In the genomic region with DNA sequence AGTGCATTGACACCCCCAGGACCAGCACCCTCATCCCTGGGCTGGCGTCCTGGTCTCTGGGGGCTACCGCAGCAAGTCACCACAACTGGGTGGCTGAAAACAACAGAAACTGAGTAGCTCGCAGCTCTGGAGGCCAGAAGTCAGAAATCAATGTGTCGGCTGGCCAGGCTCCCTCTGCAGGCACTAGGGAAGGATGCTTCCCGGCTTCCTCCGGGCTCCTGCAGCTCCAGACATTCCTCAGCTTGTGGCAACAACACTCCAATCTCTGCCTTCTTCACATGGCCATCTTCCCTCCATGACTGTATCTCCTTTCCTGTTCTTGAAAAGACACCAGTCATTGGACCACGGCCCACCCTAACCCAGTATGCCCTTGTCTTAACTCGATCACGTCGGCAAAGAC, we compare ENCODE assay signal across 12 cellular contexts.
DNase-seq lines count a peak whose midpoint lies in the region; ATAC-seq and TF ChIP-seq lines count a peak whose summit lies in the region.
"Had no signal": no experiment of that assay in that cellular context is flagged by ENCODE, and none has a peak within 500 bp of the region (broad histone marks: within the 10 kb centered on the region; RNA-seq: fewer than 3 reads in every experiment).

No MANE protein-coding gene starts in this region.

- H3K27me3 Mint-ChIP-seq in H9 (ENCODE audit: low read depth) (peaks cover 33% of the 10 kb centered on the region), glutamatergic neuron (ENCODE audit: unreplicated experiment) (peaks cover 8% of the 10 kb centered on the region)

- POLR2A ChIA-PET in PC-3 (lab: Charles Lee; ENCODE audit: unreplicated experiment) = no interaction called here

- peak overlapping the region; percentile 39 to 99 (median 93); a peak in 5 of 7 replicates for H3K27ac Mint-ChIP-seq in H9
- H3K27ac Mint-ChIP-seq in glutamatergic neuron (ENCODE audit: unreplicated experiment) = no peak overlapping the region

- H3K79me1 ChIP-seq in H9 (ENCODE audit: insufficient read depth, low read depth, low read length, poor library complexity, severe bottlenecking) = no peaks in the 10 kb centered on the region

- H3K4me3 ChIP-seq in PC-3 (ENCODE audit: low read length) = no peak overlapping the region
- H3K4me3 ChIP-seq: BLaER1 had no signal

- ATAC-seq in PC-3 (peak; percentile 66), HG03097 (IDR thresholded peaks at IDR 0.05; ENCODE audit: low FRiP score, unreplicated experiment) (no peak)

- no peak overlapping the region; the same call in 1 of the 2 replicates for H3K4ac ChIP-seq in H9 (ENCODE audit: low read depth, low read length)

- no peaks in the 10 kb centered on the region for H3K36me3 ChIP-seq in PC-3 (ENCODE audit: low read depth, low read length)
- H3K36me3 ChIP-seq: BLaER1 had no signal

- WGBS in H9 (ENCODE audit: extremely low coverage, insufficient read length, low lambda C conversion rate) = no CpG with 5 or more reads among the region's 10 CpGs

- no peak overlapping the region for H3T11ph ChIP-seq in H9 (ENCODE audit: low read length)

- H2AK5ac ChIP-seq in H9 (ENCODE audit: insufficient read length, low read length) = no peak overlapping the region

- H2BK5ac ChIP-seq in H9 (ENCODE audit: insufficient read length, low read length) = no peak overlapping the region

- no peak overlapping the region for H2BK15ac ChIP-seq in H9 (ENCODE audit: low read depth, low read length)

- peak; percentile 58; the same call in 2 of the 3 replicates for TF ChIP-seq CTCF in H9 (conservative IDR thresholded peaks at IDR 0.05)
- 0 out of 2 replicates have a peak, but pooled peaks have one; percentile 14 for TF ChIP-seq CTCF in PC-3 (conservative IDR thresholded peaks at IDR 0.05; ENCODE audit: low read depth, low read length)
- no peak for TF ChIP-seq CTCF in glutamatergic neuron (IDR thresholded peaks at IDR 0.05; ENCODE audit: partially characterized antibody, unreplicated experiment)

- peak overlapping the region; percentile 89 for H2BK12ac ChIP-seq in H9 (ENCODE audit: insufficient read length, low read depth, low read length)

- H4K5ac ChIP-seq in H9 (ENCODE audit: insufficient read length, low read depth, low read length) = no peak overlapping the region

- H3K36me3 Mint-ChIP-seq in H9 (ENCODE audit: insufficient read depth in 1 of 3, low read depth in 3 of 3) (peaks cover 4 to 9% (median 7%) of the 10 kb centered on the region in 3 experiments), glutamatergic neuron (ENCODE audit: unreplicated experiment) (no peaks in the 10 kb centered on the region)

- no peaks in the 10 kb centered on the region for H3K9me2 ChIP-seq in PC-3 (replicated peaks; ENCODE audit: low read length)

- H3K79me2 ChIP-seq in H9 (ENCODE audit: insufficient read depth, low read length) (no peaks in the 10 kb centered on the region), PC-3 (ENCODE audit: low read length) (no peaks in the 10 kb centered on the region)

- H3K27me3 ChIP-seq in H9 (ENCODE audit: insufficient read depth, low read length) = no peaks in the 10 kb centered on the region
- peaks cover 97% of the 10 kb centered on the region for H3K27me3 ChIP-seq in PC-3 (ENCODE audit: low read length)
- H3K27me3 ChIP-seq: BLaER1 had no signal

- H4K8ac ChIP-seq in H9 (replicated peaks; ENCODE audit: insufficient read length, low read depth, low read length) = no peak overlapping the region

- DNase-seq in H9 = peak; percentile 78
- DNase-seq in PC-3 = no peak
- DNase-seq in glutamatergic neuron = peak; percentile 36
- DNase-seq in posterior vena cava (ENCODE audit: low spot score) = peak; percentile 64
- no peak for DNase-seq in NCI-H82 treated with DMSO at 0.1 percent for 48 hours (lab: John Stamatoyannopoulos, UW; ENCODE audit: unreplicated experiment)
- no peak for DNase-seq in SW 1271 (lab: John Stamatoyannopoulos, UW)
- DNase-seq: NCI-H2107, NCI-H446 treated with DMSO at 0.1 percent for 48 hours, NCI-H82, SIG-M5 had no signal

- no peak overlapping the region for H3K27ac ChIP-seq in H9 (ENCODE audit: insufficient read length, low read depth, low read length)
- no peak overlapping the region for H3K27ac ChIP-seq in PC-3 (ENCODE audit: low read length)
- H3K27ac ChIP-seq: BLaER1 had no signal

- no peaks in the 10 kb centered on the region for H3F3A ChIP-seq in PC-3 (ENCODE audit: low read length, unreplicated experiment)

- H3K4me2 ChIP-seq in H9 (ENCODE audit: insufficient read depth, insufficient read length, low read length) (no peak overlapping the region), PC-3 (ENCODE audit: low read length) (no peak overlapping the region)
- H3K4me2 ChIP-seq: BLaER1 had no signal

- H3K9me3 ChIP-seq in H9 (ENCODE audit: control insufficient read depth, low read depth, low read length) = peaks cover 6% of the 10 kb centered on the region
- H3K9me3 ChIP-seq in PC-3 (ENCODE audit: low read length) = no peaks in the 10 kb centered on the region; the same call in 1 of the 2 replicates

- H3K9me3 Mint-ChIP-seq in H9 (peaks cover 9 to 11% of the 10 kb centered on the region in 2 experiments), glutamatergic neuron (ENCODE audit: unreplicated experiment) (peaks cover 12% of the 10 kb centered on the region)

- no peak overlapping the region for H2AFZ ChIP-seq in H9 (ENCODE audit: low read length)
- H2AFZ ChIP-seq in PC-3 (ENCODE audit: low read length) = no peak overlapping the region

- BruUV-seq in PC-3 (replicated peaks; lab: Mats Ljungman, UMichigan) = no TSS peak

- no peak overlapping the region for H3K23ac ChIP-seq in H9 (ENCODE audit: insufficient read length, low read depth, low read length)

- peak overlapping the region; percentile 71; the same call in 1 of the 2 replicates for H3K14ac ChIP-seq in H9 (ENCODE audit: insufficient read depth, low read length)

- H3K9ac ChIP-seq in H9 (ENCODE audit: extremely low read depth, insufficient read length, low read length) = no peak overlapping the region
- H3K9ac ChIP-seq in PC-3 (ENCODE audit: low read length) = no peak overlapping the region
- H3K9ac ChIP-seq: BLaER1 had no signal

- H2BK120ac ChIP-seq in H9 (ENCODE audit: low read depth, low read length, poor library complexity, severe bottlenecking) = no peak overlapping the region

- intact Hi-C loops in PC-3 (cut with micrococcal nuclease) = no loop called here
- intact Hi-C loops in posterior vena cava (cut with DNase I) = no loop called here

- H3K18ac ChIP-seq in H9 (ENCODE audit: insufficient read length, low read depth, low read length) = peak overlapping the region; percentile 66

- CTCF ChIA-PET in PC-3 (lab: Charles Lee) = no interaction called here

- peaks cover 6% of the 10 kb centered on the region for H3K23me2 ChIP-seq in H9 (ENCODE audit: insufficient read length, low read depth, low read length, poor library complexity, severe bottlenecking)

- H4K91ac ChIP-seq in H9 (ENCODE audit: insufficient read length, low read depth, low read length) = no peak overlapping the region

- H3K4me1 Mint-ChIP-seq in H9 (peaks cover 59 to 61% of the 10 kb centered on the region in 2 experiments), glutamatergic neuron (ENCODE audit: low read depth, unreplicated experiment) (peaks cover 23% of the 10 kb centered on the region)

- no peak overlapping the region for H3K56ac ChIP-seq in H9 (ENCODE audit: insufficient read length, low read depth, low read length)

- H3K4me3 Mint-ChIP-seq in H9 = peak overlapping the region; percentile 10 to 52; a peak in 3 of 5 replicates
- no peak overlapping the region for H3K4me3 Mint-ChIP-seq in glutamatergic neuron (ENCODE audit: unreplicated experiment)

- H4K20me1 ChIP-seq in H9 (ENCODE audit: control insufficient read depth, insufficient read depth, insufficient read length) (no peaks in the 10 kb centered on the region), PC-3 (ENCODE audit: low read length) (no peaks in the 10 kb centered on the region)
- H4K20me1 ChIP-seq: BLaER1 had no signal

- no peak overlapping the region for H2BK20ac ChIP-seq in H9 (ENCODE audit: low read depth, low read length, poor library complexity, severe bottlenecking)

- peaks cover 9% of the 10 kb centered on the region; the same call in 1 of the 2 replicates for H3K4me1 ChIP-seq in H9 (ENCODE audit: insufficient read depth, low read length)
- H3K4me1 ChIP-seq in PC-3 (ENCODE audit: insufficient read depth, low read length) = no peaks in the 10 kb centered on the region

Comparison
In these comparisons a context has a peak if more than half of its experiments do, and no peak if none do; other contexts are left out.
1. DNase-seq: peak in H9 (single experiment), glutamatergic neuron (single experiment) and posterior vena cava (single experiment); none in PC-3 (single experiment), NCI-H82 treated with DMSO at 0.1 percent for 48 hours (single experiment) and SW 1271 (0 of 2).